28 cellular contexts compared by ENCODE assay signal in the genomic region with DNA sequence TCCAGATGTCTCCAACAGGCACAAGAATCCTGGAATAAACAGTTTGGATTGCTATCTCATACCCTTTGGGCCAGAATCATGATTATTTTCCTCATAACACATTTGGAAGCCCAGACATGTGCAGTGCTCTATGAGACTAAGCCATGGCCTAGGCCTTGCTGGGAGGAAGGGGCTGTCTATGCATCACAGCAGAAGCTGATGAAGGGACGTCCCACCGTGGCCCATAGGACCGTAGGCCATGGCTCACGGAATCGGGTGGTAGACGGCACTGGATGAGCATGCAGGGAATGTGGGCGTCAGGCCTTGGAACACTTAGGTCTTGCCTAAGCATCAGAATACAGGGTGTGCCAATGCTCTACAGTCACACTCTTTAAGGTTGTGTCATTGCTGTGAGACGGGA.
"Had no signal": no experiment of that assay in that cellular context is flagged by ENCODE, and none has a peak within 500 bp of the region (broad histone marks: within the 10 kb centered on the region; RNA-seq: fewer than 3 reads in every experiment).

No MANE protein-coding gene starts in this region.

- DNase-seq: naive B cell; naive thymus-derived CD8-positive, alpha-beta T cell; nephron progenitor cell; occipital lobe; ovary; posterior cingulate gyrus; psoas muscle; right cardiac atrium; right lobe of liver; sigmoid colon; small intestine; stimulated activated CD4-positive, alpha-beta T cell treated with anti-CD3 and anti-CD28 coated beads, Interleukin-15, amount 100 ng/mL, for 24 hours; stimulated activated CD4-positive, alpha-beta T cell treated with anti-CD3 and anti-CD28 coated beads, Interleukin-2, amount 100 ng/mL, for 24 hours; stimulated activated CD4-positive, alpha-beta T cell treated with anti-CD3 and anti-CD28 coated beads, Interleukin-2, amount 100 ng/mL, for 48 hours; stimulated activated CD4-positive, alpha-beta T cell treated with anti-CD3 and anti-CD28 coated beads, Interleukin-4, amount 100 ng/mL, for 24 hours; stimulated activated naive B cell treated with anti-CD40 and anti-IgM and Interleukin-4, amounts not matched to agents 10 μg/mL and 1 μg/mL and 100 μg/mL, for 72 hours; stimulated activated naive CD4-positive, alpha-beta T cell treated with Interleukin-2 at 50 U/mL for 16 hours; stomach; thyroid gland; upper lobe of left lung had no signal

- ATAC-seq: naive thymus-derived CD8-positive, alpha-beta T cell; psoas muscle; right cardiac atrium; right lobe of liver; stimulated activated effector memory CD8-positive, alpha-beta T cell treated with anti-CD3 and anti-CD28 coated beads, Interleukin-12 subunit alpha, Interleukin-12 subunit beta, amount 100 ng/mL, for 72 hours; stimulated activated naive B cell treated with anti-CD40 and anti-IgM and Interleukin-4, amounts not matched to agents 10 μg/mL and 1 μg/mL and 100 μg/mL, for 72 hours had no signal

- H3K4me3 Mint-ChIP-seq: naive thymus-derived CD8-positive, alpha-beta T cell; nephron progenitor cell; neural crest cell; stimulated activated effector memory CD8-positive, alpha-beta T cell treated with anti-CD3 and anti-CD28 coated beads, Interleukin-12 subunit alpha, Interleukin-12 subunit beta, amount 100 ng/mL, for 72 hours; stimulated activated naive B cell treated with anti-CD40 and anti-IgM and Interleukin-4, amounts not matched to agents 10 μg/mL and 1 μg/mL and 100 μg/mL, for 72 hours; stimulated activated naive CD8-positive, alpha-beta T cell treated with anti-CD3 and anti-CD28 coated beads, Interleukin-15, Interleukin-2, amounts not matched to agents 100 ng/mL and 50 ng/mL, for 24 hours had no signal

- H3K4me1 Mint-ChIP-seq: naive B cell; stimulated activated effector memory CD8-positive, alpha-beta T cell treated with anti-CD3 and anti-CD28 coated beads, Interleukin-12 subunit alpha, Interleukin-12 subunit beta, amount 100 ng/mL, for 72 hours; stimulated activated naive B cell treated with anti-CD40 and anti-IgM and Interleukin-4, amounts not matched to agents 10 μg/mL and 1 μg/mL and 100 μg/mL, for 72 hours had no signal

- H3K4me3 ChIP-seq: ovary, psoas muscle, right lobe of liver, sigmoid colon, stomach, thoracic aorta, thyroid gland, tibial nerve, upper lobe of left lung, vagina had no signal

- H3K27ac ChIP-seq: ovary, parathyroid adenoma, psoas muscle, right lobe of liver, sigmoid colon, thoracic aorta, thyroid gland, tibial nerve, upper lobe of left lung, vagina had no signal

- H3K36me3 ChIP-seq: ovary, right lobe of liver, sigmoid colon, stomach, thoracic aorta, thyroid gland, tibial nerve, upper lobe of left lung, vagina had no signal

- H3K4me1 ChIP-seq: parathyroid adenoma, psoas muscle, right lobe of liver, sigmoid colon, stomach, thyroid gland, tibial nerve, upper lobe of left lung, vagina had no signal

- H3K27me3 ChIP-seq: ovary, right lobe of liver, sigmoid colon, stomach, thyroid gland, tibial nerve, upper lobe of left lung, vagina had no signal

- H2AFZ ChIP-seq: parathyroid adenoma had no signal

- H3K36me3 Mint-ChIP-seq: naive B cell; naive thymus-derived CD8-positive, alpha-beta T cell; stimulated activated effector memory CD8-positive, alpha-beta T cell treated with anti-CD3 and anti-CD28 coated beads, Interleukin-12 subunit alpha, Interleukin-12 subunit beta, amount 100 ng/mL, for 72 hours; stimulated activated naive B cell treated with anti-CD40 and anti-IgM and Interleukin-4, amounts not matched to agents 10 μg/mL and 1 μg/mL and 100 μg/mL, for 72 hours had no signal

- H3K27me3 Mint-ChIP-seq: stimulated activated naive B cell treated with anti-CD40 and anti-IgM and Interleukin-4, amounts not matched to agents 10 μg/mL and 1 μg/mL and 100 μg/mL, for 72 hours; stimulated activated naive CD8-positive, alpha-beta T cell treated with anti-CD3 and anti-CD28 coated beads, Interleukin-15, Interleukin-2, amounts not matched to agents 100 ng/mL and 50 ng/mL, for 24 hours had no signal

- H3K27ac Mint-ChIP-seq: naive thymus-derived CD8-positive, alpha-beta T cell; nephron progenitor cell; progenitor cell of endocrine pancreas; stimulated activated effector memory CD8-positive, alpha-beta T cell treated with anti-CD3 and anti-CD28 coated beads, Interleukin-12 subunit alpha, Interleukin-12 subunit beta, amount 100 ng/mL, for 72 hours; stimulated activated naive B cell treated with anti-CD40 and anti-IgM and Interleukin-4, amounts not matched to agents 10 μg/mL and 1 μg/mL and 100 μg/mL, for 72 hours; stimulated activated naive CD8-positive, alpha-beta T cell treated with anti-CD3 and anti-CD28 coated beads, Interleukin-15, Interleukin-2, amounts not matched to agents 100 ng/mL and 50 ng/mL, for 24 hours had no signal

- H3K9ac ChIP-seq: parathyroid adenoma had no signal

- H3K9me3 ChIP-seq: ovary, psoas muscle, right lobe of liver, sigmoid colon, stomach, thoracic aorta, thyroid gland, tibial nerve, upper lobe of left lung, vagina had no signal

- H3K9me3 Mint-ChIP-seq: naive thymus-derived CD8-positive, alpha-beta T cell; nephron progenitor cell; neural crest cell; stimulated activated effector memory CD8-positive, alpha-beta T cell treated with anti-CD3 and anti-CD28 coated beads, Interleukin-12 subunit alpha, Interleukin-12 subunit beta, amount 100 ng/mL, for 72 hours; stimulated activated naive CD8-positive, alpha-beta T cell treated with anti-CD3 and anti-CD28 coated beads, Interleukin-15, Interleukin-2, amounts not matched to agents 100 ng/mL and 50 ng/mL, for 24 hours had no signal
